Comparison of ENCODE assay signal across 22 cellular contexts in the genomic region with DNA sequence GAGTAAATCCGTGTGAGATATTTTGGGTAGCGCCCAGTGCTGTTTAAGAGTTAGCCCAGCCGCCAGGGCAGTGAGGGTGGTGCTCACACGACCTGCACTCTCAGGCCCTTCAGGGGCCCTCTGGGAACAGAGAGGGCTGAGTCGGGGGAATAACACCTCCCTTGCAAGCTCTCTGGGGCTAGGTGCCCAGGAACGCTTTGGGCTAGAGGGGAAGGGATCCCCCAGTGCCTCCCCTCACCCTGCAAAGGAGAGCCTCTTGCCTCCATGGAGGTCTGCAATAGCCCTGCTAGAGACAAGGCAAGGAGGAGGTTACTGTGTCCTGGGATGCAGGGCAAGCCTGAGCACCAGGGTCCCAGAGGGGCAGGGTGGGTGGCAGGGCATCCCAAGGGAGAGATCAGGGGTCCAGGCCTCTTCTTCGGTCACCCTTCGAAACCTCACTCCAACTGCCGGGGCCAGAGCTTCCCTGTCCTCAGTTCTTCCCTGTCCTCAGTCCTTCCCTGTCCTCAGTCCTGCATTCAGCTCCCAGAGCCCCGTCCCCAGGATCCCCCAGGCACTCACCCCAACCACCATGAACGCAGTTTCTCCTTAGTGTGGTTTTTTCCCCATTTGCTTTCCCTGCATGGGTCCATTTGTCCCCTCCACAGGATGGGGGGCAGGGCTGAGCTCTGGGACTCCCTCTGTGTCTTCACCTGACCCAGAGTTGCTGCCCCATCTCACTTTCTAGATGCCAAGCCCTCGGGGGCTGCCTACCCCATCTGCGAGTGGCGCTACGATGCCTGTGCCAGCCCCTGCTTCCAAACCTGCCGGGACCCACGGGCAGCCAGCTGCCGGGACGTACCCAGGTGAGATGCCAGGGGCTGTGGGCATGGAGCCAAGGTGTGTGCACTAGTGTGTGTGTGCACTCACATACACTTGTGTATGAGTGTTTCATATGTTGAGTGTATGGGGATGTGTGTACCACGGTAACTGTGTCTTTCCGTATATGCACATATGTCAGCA.
A peak's percentile ranks its signal among the peaks of the same experiment; 100 is the strongest.
DNase-seq lines count a peak whose midpoint lies in the region; ATAC-seq, FAIRE-seq and TF ChIP-seq lines count a peak whose summit lies in the region.
"Had no signal": no experiment of that assay in that cellular context is flagged by ENCODE, and none has a peak within 500 bp of the region (broad histone marks: within the 10 kb centered on the region; RNA-seq: fewer than 3 reads in every experiment).

No MANE protein-coding gene starts in this region.

- H3K27me3 ChIP-seq in right atrium auricular region (no peaks in the 10 kb centered on the region), H1 (replicated peaks in 1 of 4; ENCODE audit: control insufficient read depth in 3 of 4, extremely low read depth in 1 of 4, insufficient read depth in 3 of 4, low read length in 3 of 4) (peaks cover 0 to 2% (median 0%) of the 10 kb centered on the region in 4 experiments; a peak in 2 of 7 replicates), neuronal stem cell (ENCODE audit: control insufficient read depth in 3 of 3, insufficient read depth in 3 of 3, low read depth in 1 of 3, low read length in 3 of 3) (peaks cover 0 to 16% (median 2%) of the 10 kb centered on the region in 3 experiments)

- H3K4me1 ChIP-seq in right atrium auricular region (no peaks in the 10 kb centered on the region), H1 (replicated peaks in 1 of 4; ENCODE audit: control insufficient read depth in 3 of 4, insufficient read depth in 4 of 4, low read length in 3 of 4) (no peaks in the 10 kb centered on the region), neuronal stem cell (ENCODE audit: control insufficient read depth in 2 of 2, insufficient read depth in 1 of 2, low read depth in 1 of 2, low read length in 2 of 2) (no peaks in the 10 kb centered on the region)

- no peak overlapping the region for H3K4ac ChIP-seq in H1 (replicated peaks; ENCODE audit: insufficient read length, low read depth, low read length)
- no peak overlapping the region for H3K4ac ChIP-seq in neuronal stem cell (ENCODE audit: low read length)

- H3K23ac ChIP-seq in H1 (ENCODE audit: insufficient read length) (no peak overlapping the region), neuronal stem cell (ENCODE audit: low read depth, low read length, poor library complexity) (peak overlapping the region; percentile 18)

- no peaks in the 10 kb centered on the region for H3K23me2 ChIP-seq in H1 (ENCODE audit: low read depth, low read length)

- no peak overlapping the region for H2BK15ac ChIP-seq in H1 (ENCODE audit: low read length)
- H2BK15ac ChIP-seq in neuronal stem cell (ENCODE audit: low read length) = no peak overlapping the region

- H3K56ac ChIP-seq in H1 (replicated peaks; ENCODE audit: insufficient read length, low read depth, low read length) = no peak overlapping the region

- H2AFZ ChIP-seq in H1 (ENCODE audit: low read length) = no peak overlapping the region
- H2AFZ ChIP-seq in neuronal stem cell (ENCODE audit: low read length) = no peak overlapping the region

- H3K9me3 ChIP-seq in right atrium auricular region (no peaks in the 10 kb centered on the region), H1 (ENCODE audit: insufficient read depth in 2 of 2, low read depth in 1 of 2, low read length in 1 of 2) (no peaks in the 10 kb centered on the region), neuronal stem cell (replicated peaks in 1 of 2; ENCODE audit: control insufficient read depth in 2 of 2, insufficient read depth in 1 of 2, low read depth in 1 of 2, low read length in 2 of 2) (no peaks in the 10 kb centered on the region)

- no peak for TF ChIP-seq EP300 in H1 (IDR thresholded peaks at IDR 0.05; ENCODE audit: borderline replicate concordance in 1 of 2, low read depth in 2 of 2, low read length in 2 of 2)

- TF ChIP-seq RAD21 in H1 (IDR thresholded peaks at IDR 0.05 in 1 of 2, conservative IDR thresholded peaks at IDR 0.05 in 1 of 2; ENCODE audit: low read depth in 2 of 2, low read length in 2 of 2) = no peak

- POLR2A ChIA-PET in H1 (lab: Charles Lee; ENCODE audit: partially characterized antibody) = no interaction called here

- WGBS in H1 (ENCODE audit: extremely low coverage in 1 of 2, insufficient coverage in 1 of 2, insufficient read length in 1 of 2, insufficient replicate concordance in 2 of 2, low coverage in 1 of 2, low lambda C conversion rate in 2 of 2, missing lambda C conversion rate in 1 of 2), 2 experiments = 89% methylated on average over 21 of the region's 21 CpGs; no CpG with 5 or more reads in 1 of the 2 experiments
- no CpG with 5 or more reads among the region's 21 CpGs for WGBS in neuronal stem cell (ENCODE audit: extremely low coverage in 2 of 2, insufficient read length in 2 of 2, insufficient replicate concordance in 1 of 2), 2 donors

- TF ChIP-seq CTCF in right atrium auricular region (IDR thresholded peaks at IDR 0.05) = no peak
- TF ChIP-seq CTCF in H1 (IDR thresholded peaks at IDR 0.05; ENCODE audit: control extremely low read depth in 1 of 3, insufficient read depth in 1 of 3, low read depth in 1 of 3, low read length in 3 of 3) = no peak

- no peaks in the 10 kb centered on the region for H3K9me3 Mint-ChIP-seq in stimulated activated naive CD8-positive, alpha-beta T cell treated with anti-CD3 and anti-CD28 coated beads, Interleukin-15, amount 100 ng/mL, for 72 hours
- H3K9me3 Mint-ChIP-seq: CD8-positive, alpha-beta T cell had no signal

- H2BK20ac ChIP-seq in H1 (ENCODE audit: low read length) = no peak overlapping the region

- no peak overlapping the region for H3K9ac ChIP-seq in H1 (replicated peaks in 1 of 4; ENCODE audit: extremely low read depth in 1 of 4, low read depth in 3 of 4, low read length in 3 of 4)
- no peak overlapping the region for H3K9ac ChIP-seq in neuronal stem cell (ENCODE audit: low read depth, low read length, poor library complexity)

- H3K36me3 ChIP-seq in right atrium auricular region = no peaks in the 10 kb centered on the region
- H3K36me3 ChIP-seq in H1 (ENCODE audit: control insufficient read depth in 2 of 4, insufficient read depth in 4 of 4, low read length in 3 of 4) = no peaks in the 10 kb centered on the region
- H3K36me3 ChIP-seq in neuronal stem cell (replicated peaks in 1 of 2; ENCODE audit: control insufficient read depth in 2 of 2, insufficient read depth in 2 of 2, low read length in 2 of 2) = no peaks in the 10 kb centered on the region

- H2AK5ac ChIP-seq in H1 (ENCODE audit: low read depth, low read length) (no peak overlapping the region), neuronal stem cell (ENCODE audit: low read depth, low read length) (no peak overlapping the region)

- no peak overlapping the region for H2BK5ac ChIP-seq in H1 (ENCODE audit: low read depth, low read length)
- peak overlapping the region; percentile 35 for H2BK5ac ChIP-seq in neuronal stem cell (ENCODE audit: low read length)

- H4K8ac ChIP-seq in H1 (ENCODE audit: extremely low read depth, insufficient read depth, low read length) = peak overlapping the region; percentile 59; the same call in 1 of the 2 replicates
- no peak overlapping the region for H4K8ac ChIP-seq in neuronal stem cell (ENCODE audit: low read depth, low read length)

- CTCF ChIA-PET in H1 (lab: Charles Lee; ENCODE audit: partially characterized antibody) = interaction anchor here (0.6 to 3.5 kb wide), 6 partner anchors 9 to 256 kb away, joined by 3 to 20 read pairs (median 3); no protein-coding TSS in a partner anchor

- no peak overlapping the region for H4K5ac ChIP-seq in H1 (ENCODE audit: insufficient read length, low read depth, low read length)

- intact Hi-C loops in left cardiac atrium (cut with DNase I) = loop anchor here in 1 of 2 donors (10.0 kb wide), 1 partner anchor 367 kb away; no protein-coding TSS in a partner anchor

- H3K79me1 ChIP-seq in H1 (ENCODE audit: low read depth, low read length) (no peaks in the 10 kb centered on the region), neuronal stem cell (ENCODE audit: low read depth, low read length) (no peaks in the 10 kb centered on the region)

- no peaks in the 10 kb centered on the region for H3K4me1 Mint-ChIP-seq in stimulated activated naive CD8-positive, alpha-beta T cell treated with anti-CD3 and anti-CD28 coated beads, Interleukin-15, amount 100 ng/mL, for 72 hours

- no peak overlapping the region for H4K91ac ChIP-seq in H1 (replicated peaks; ENCODE audit: insufficient read length, low read length)
- H4K91ac ChIP-seq in neuronal stem cell (ENCODE audit: low read depth, low read length, poor library complexity) = no peak overlapping the region

- H2BK120ac ChIP-seq in H1 (replicated peaks; ENCODE audit: low read depth, low read length) (no peak overlapping the region), neuronal stem cell (ENCODE audit: low read depth, low read length) (no peak overlapping the region)

- H3K27ac ChIP-seq in right atrium auricular region (no peak overlapping the region), H1 (ENCODE audit: low read depth, low read length) (no peak overlapping the region), neuronal stem cell (replicated peaks; ENCODE audit: low read length) (no peak overlapping the region)

- H3K18ac ChIP-seq in H1 (ENCODE audit: extremely low read depth, low read length) = no peak overlapping the region
- peak overlapping the region; percentile 34 for H3K18ac ChIP-seq in neuronal stem cell (ENCODE audit: low read length)

- no peak for TF ChIP-seq POLR2A in H1 (IDR thresholded peaks at IDR 0.05; ENCODE audit: control extremely low read depth in 1 of 2, low read depth in 2 of 2, low read length in 2 of 2)

- H3K14ac ChIP-seq in H1 (ENCODE audit: insufficient read length) = no peak overlapping the region
- peak overlapping the region; percentile 47 for H3K14ac ChIP-seq in neuronal stem cell (ENCODE audit: low read length)

- H3K4me2 ChIP-seq in H1 (ENCODE audit: insufficient read depth in 1 of 2, low read depth in 2 of 2, low read length in 2 of 2) = no peak overlapping the region
- H3K4me2 ChIP-seq in neuronal stem cell (ENCODE audit: insufficient read depth, low read length, poor library complexity, severe bottlenecking) = no peak overlapping the region

- H2BK12ac ChIP-seq in H1 (ENCODE audit: low read depth, low read length) (peak overlapping the region; percentile 39; the same call in 1 of the 2 replicates), neuronal stem cell (ENCODE audit: low read length) (no peak overlapping the region)

- H3K4me3 Mint-ChIP-seq in stimulated activated naive CD8-positive, alpha-beta T cell treated with anti-CD3 and anti-CD28 coated beads, Interleukin-15, amount 100 ng/mL, for 72 hours = no peak overlapping the region
- H3K4me3 Mint-ChIP-seq: CD8-positive, alpha-beta T cell had no signal

- H3K27ac Mint-ChIP-seq in stimulated activated naive CD8-positive, alpha-beta T cell treated with anti-CD3 and anti-CD28 coated beads, Interleukin-15, amount 100 ng/mL, for 72 hours = peak overlapping the region in 1 of 2 donors; percentile 43
- H3K27ac Mint-ChIP-seq: CD8-positive, alpha-beta T cell had no signal

- H4K20me1 ChIP-seq in H1 (replicated peaks in 1 of 2; ENCODE audit: control insufficient read depth in 1 of 2, insufficient read depth in 2 of 2, low read length in 2 of 2) = peaks cover 0 to 2% of the 10 kb centered on the region in 2 experiments

- ATAC-seq in left cardiac atrium = no peak
- no peak for ATAC-seq in stimulated activated naive CD8-positive, alpha-beta T cell treated with anti-CD3 and anti-CD28 coated beads, Interleukin-15, amount 100 ng/mL, for 72 hours
- ATAC-seq: CD8-positive, alpha-beta T cell; Panc1 had no signal

- FAIRE-seq in H1 (lab: Jason Lieb, UNC) = no peak
- FAIRE-seq: G401.6, GM12892, GM18507, H54 had no signal

- DNase-seq in right atrium auricular region (ENCODE audit: low spot score) = peak; percentile 50
- DNase-seq in left cardiac atrium = no peak
- no peak for DNase-seq in H1 (ENCODE audit: low read depth in 1 of 2, low spot score in 2 of 2)
- no peak for DNase-seq in neuronal stem cell (ENCODE audit: low spot score)
- no peak for DNase-seq in stimulated activated naive CD8-positive, alpha-beta T cell treated with anti-CD3 and anti-CD28 coated beads, Interleukin-15, amount 100 ng/mL, for 72 hours
- no peak for DNase-seq in SW480 (ENCODE audit: low spot score)
- DNase-seq in nucleus accumbens (lab: John Stamatoyannopoulos, UW) = no peak
- DNase-seq: CD8-positive, alpha-beta T cell; DMS153; Karpas-422; MV-4-11; NCI-H1694; NCI-H2081; NCI-H2171; NCI-H524 treated with DMSO at 0.1 percent for 48 hours; NCI-H82; SIG-M5 had no signal

- H3K4me3 ChIP-seq in right atrium auricular region (no peak overlapping the region), H1 (ENCODE audit: extremely low read depth in 1 of 4, insufficient read depth in 2 of 4, low read depth in 3 of 4, low read length in 4 of 4) (no peak overlapping the region), neuronal stem cell (ENCODE audit: low read length in 2 of 2) (peak overlapping the region in 1 of 2 donors; percentile 2)

- peaks cover 10% of the 10 kb centered on the region for H3K27me3 Mint-ChIP-seq in stimulated activated naive CD8-positive, alpha-beta T cell treated with anti-CD3 and anti-CD28 coated beads, Interleukin-15, amount 100 ng/mL, for 72 hours

- no peaks in the 10 kb centered on the region for H3K79me2 ChIP-seq in H1 (ENCODE audit: control insufficient read depth in 1 of 2, insufficient read depth in 2 of 2, low read length in 2 of 2)
